Comparison of ENCODE assay signal across 8 cellular contexts in the genomic region with DNA sequence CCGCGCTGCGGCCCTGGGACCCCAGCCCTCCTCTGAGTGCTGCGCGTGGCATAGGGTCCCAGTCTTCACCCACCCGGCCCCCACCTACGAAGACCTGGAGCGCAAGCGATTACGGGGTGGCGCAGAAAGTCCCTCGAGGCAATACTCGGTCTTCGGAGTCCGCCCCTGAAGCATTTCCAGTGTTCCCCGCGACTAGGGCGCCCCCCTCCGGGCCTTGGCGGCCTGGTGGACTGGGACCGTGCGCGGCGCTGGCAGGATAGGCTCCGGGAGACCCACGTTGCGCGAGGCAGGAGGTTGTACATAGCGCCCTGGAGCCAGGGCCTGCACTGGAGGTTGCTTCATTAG. TPM values are rescaled to one million over a fixed set of nuclear protein-coding genes. Genes with fewer than 3 reads are reported as not detected.
DNase-seq lines count a peak whose midpoint lies in the region; ATAC-seq and TF ChIP-seq lines count a peak whose summit lies in the region.

No MANE protein-coding gene starts in this region.

- H3K27me3 Mint-ChIP-seq in CD14-positive monocyte (ENCODE audit: low read depth in 3 of 3) = peaks cover 0 to 2% (median 0%) of the 10 kb centered on the region in 3 donors
- no peaks in the 10 kb centered on the region for H3K27me3 Mint-ChIP-seq in activated CD4-positive, alpha-beta memory T cell treated with anti-CD3 and anti-CD28 coated beads for 36 hours

- H3K4me1 ChIP-seq in lung (ENCODE audit: control insufficient read depth in 2 of 2, insufficient read depth in 2 of 2, low read length in 2 of 2) = peaks cover 3 to 5% of the 10 kb centered on the region in 2 donors

- H3K27ac ChIP-seq in dorsolateral prefrontal cortex = peak overlapping the region; percentile 41 to 98 (median 92)
- peak overlapping the region; percentile 91 to 99 for H3K27ac ChIP-seq in lung (ENCODE audit: low read depth in 1 of 2, low read length in 1 of 2)

- H3K4me3 ChIP-seq in dorsolateral prefrontal cortex (peak overlapping the region; percentile 60 to 95 (median 83)), lung (peak overlapping the region; percentile 78)

- H3K4me1 Mint-ChIP-seq in CD14-positive monocyte = peaks cover 42% of the 10 kb centered on the region
- H3K4me1 Mint-ChIP-seq in activated CD4-positive, alpha-beta memory T cell treated with anti-CD3 and anti-CD28 coated beads for 36 hours (ENCODE audit: low read depth) = peaks cover 32% of the 10 kb centered on the region

- intact Hi-C loops in CD14-positive monocyte (cut with micrococcal nuclease) = loop anchor here (2.0 to 10.0 kb wide), 5 partner anchors 41 to 208 kb away; no protein-coding TSS in a partner anchor
- intact Hi-C loops in activated CD4-positive, alpha-beta memory T cell treated with anti-CD3 and anti-CD28 coated beads for 36 hours (cut with micrococcal nuclease) = loop anchor here (1.0 to 2.0 kb wide), 6 partner anchors 29 to 504 kb away; a partner anchor contains a TSS
- intact Hi-C loops in dorsolateral prefrontal cortex (cut with DNase I) = loop anchor here (1.0 to 10.0 kb wide), 6 partner anchors 30 to 211 kb away; a partner anchor contains a TSS

- H3K9me3 Mint-ChIP-seq in CD14-positive monocyte = no peaks in the 10 kb centered on the region
- no peaks in the 10 kb centered on the region for H3K9me3 Mint-ChIP-seq in activated CD4-positive, alpha-beta memory T cell treated with anti-CD3 and anti-CD28 coated beads for 36 hours

- peak overlapping the region; percentile 97 to 99 for H3K4me3 Mint-ChIP-seq in CD14-positive monocyte
- H3K4me3 Mint-ChIP-seq in activated CD4-positive, alpha-beta memory T cell treated with anti-CD3 and anti-CD28 coated beads for 36 hours = peak overlapping the region; percentile 94

- peaks cover 0 to 5% of the 10 kb centered on the region in 2 donors for H3K36me3 Mint-ChIP-seq in CD14-positive monocyte
- H3K36me3 Mint-ChIP-seq in activated CD4-positive, alpha-beta memory T cell treated with anti-CD3 and anti-CD28 coated beads for 36 hours = peaks cover 7% of the 10 kb centered on the region

- H3K27me3 ChIP-seq in dorsolateral prefrontal cortex = no peaks in the 10 kb centered on the region
- no peaks in the 10 kb centered on the region for H3K27me3 ChIP-seq in lung (ENCODE audit: control insufficient read depth, insufficient read depth)

- peak overlapping the region; percentile 92 to 97 (median 96) for H3K27ac Mint-ChIP-seq in CD14-positive monocyte
- peak overlapping the region; percentile 94 for H3K27ac Mint-ChIP-seq in activated CD4-positive, alpha-beta memory T cell treated with anti-CD3 and anti-CD28 coated beads for 36 hours

- no peaks in the 10 kb centered on the region for H3K9me3 ChIP-seq in lung (ENCODE audit: control insufficient read depth in 2 of 2, insufficient read depth in 1 of 2, low read length in 1 of 2)

- POLR2A ChIA-PET in activated CD4-positive, alpha-beta memory T cell treated with anti-CD3 and anti-CD28 coated beads for 36 hours (lab: Charles Lee) = interaction anchor here (0.7 to 2.1 kb wide), 17 partner anchors 28 to 504 kb away, joined by 3 to 71 read pairs (median 4); a partner anchor contains a TSS

- TF ChIP-seq CTCF in CD14-positive monocyte (IDR thresholded peaks at IDR 0.05) (peak; percentile 87), dorsolateral prefrontal cortex (IDR thresholded peaks at IDR 0.05 in 54 of 56, conservative IDR thresholded peaks at IDR 0.05 in 2 of 56; ENCODE audit: low read depth in 1 of 56, partially characterized antibody in 56 of 56) (peak; percentile 38 to 86 (median 73)), lung (IDR thresholded peaks at IDR 0.05; ENCODE audit: control extremely low read depth, extremely low read depth) (peak; percentile 80)

- DNase-seq in CD14-positive monocyte (ENCODE audit: low spot score) = peak; percentile 87
- DNase-seq in NCI-H748 treated with DMSO at 0.1 percent for 48 hours (lab: John Stamatoyannopoulos, UW) = peak; percentile 78
- DNase-seq in activated CD4-positive, alpha-beta memory T cell treated with anti-CD3 and anti-CD28 coated beads for 36 hours = peak; percentile 97
- DNase-seq in dorsolateral prefrontal cortex = peak; percentile 73 to 92 (median 88)
- peak; percentile 95 for DNase-seq in lung (ENCODE audit: low spot score)
- DNase-seq in stimulated activated CD4-positive, alpha-beta T cell treated with anti-CD3 and anti-CD28 coated beads, TNF-alpha, amount 100 ng/mL, for 48 hours (ENCODE audit: low read depth in 3 of 3) = peak; percentile 89 to 92 (median 90)

- 0% methylated on average over 29 of the region's 29 CpGs for WGBS in lung, 2 donors

- ATAC-seq in GM19351 (IDR thresholded peaks at IDR 0.05; ENCODE audit: unreplicated experiment) = peak; percentile 57
- peak; percentile 38 for ATAC-seq in HG03469 (IDR thresholded peaks at IDR 0.05; ENCODE audit: unreplicated experiment)
- peak; percentile 84 for ATAC-seq in lung (ENCODE audit: insufficient read depth, low FRiP score)

- CTCF ChIA-PET in activated CD4-positive, alpha-beta memory T cell treated with anti-CD3 and anti-CD28 coated beads for 36 hours (lab: Charles Lee) = interaction anchor here (0.6 to 10.8 kb wide), 59 partner anchors 9 to 530 kb away, joined by 3 to 624 read pairs (median 7); a partner anchor contains a TSS

- H3K36me3 ChIP-seq in lung (ENCODE audit: control insufficient read depth in 2 of 2, insufficient read depth in 2 of 2, low read length in 2 of 2) = no peaks in the 10 kb centered on the region

RNA-seq across cellular contexts. Expression of a gene that starts 0.6 kb away (rescaled TPM):
- 10 to 100 TPM in 1 of 2 donors, 1 to 10 TPM in 1; 9.6 to 11.1 TPM for polyA plus RNA-seq in CD14-positive monocyte
- 10 to 100 TPM; 13.2 to 13.8 TPM for total RNA-seq in activated CD4-positive, alpha-beta memory T cell treated with anti-CD3 and anti-CD28 coated beads for 36 hours
- 10 to 100 TPM; 26.2 to 70.0 (median 45.3) TPM for total RNA-seq in dorsolateral prefrontal cortex
- total RNA-seq in lung = 10 to 100 TPM; 25.5 to 28.3 TPM
- 10 to 100 TPM in 1 of 2 donors, 1 to 10 TPM in 1; 7.5 to 20.1 TPM for polyA plus RNA-seq in lung

RNA-seq across cellular contexts. Expression of a gene that starts 29.5 kb away (rescaled TPM):
- polyA plus RNA-seq in CD14-positive monocyte = 1 to 10 TPM; 3.9 to 6.1 TPM
- 1 to 10 TPM; 5.4 to 6.4 TPM for total RNA-seq in activated CD4-positive, alpha-beta memory T cell treated with anti-CD3 and anti-CD28 coated beads for 36 hours
- 10 to 100 TPM in 7 of 120 experiments, 1 to 10 TPM in 113; 2.1 to 11.5 (median 7.1) TPM for total RNA-seq in dorsolateral prefrontal cortex
- total RNA-seq in lung = 10 to 100 TPM in 1 of 2 donors, 1 to 10 TPM in 1; 9.6 to 12.5 TPM
- 1 to 10 TPM; 4.8 to 9.5 TPM for polyA plus RNA-seq in lung

Comparison
In these comparisons a context has a peak if more than half of its experiments do, and no peak if none do; other contexts are left out.
1. Peak in every context shown above with its lines: DNase-seq, ATAC-seq, H3K4me3 ChIP-seq and H3K27ac ChIP-seq.